ENCODE assay signal across 1 cellular context in the genomic region with DNA sequence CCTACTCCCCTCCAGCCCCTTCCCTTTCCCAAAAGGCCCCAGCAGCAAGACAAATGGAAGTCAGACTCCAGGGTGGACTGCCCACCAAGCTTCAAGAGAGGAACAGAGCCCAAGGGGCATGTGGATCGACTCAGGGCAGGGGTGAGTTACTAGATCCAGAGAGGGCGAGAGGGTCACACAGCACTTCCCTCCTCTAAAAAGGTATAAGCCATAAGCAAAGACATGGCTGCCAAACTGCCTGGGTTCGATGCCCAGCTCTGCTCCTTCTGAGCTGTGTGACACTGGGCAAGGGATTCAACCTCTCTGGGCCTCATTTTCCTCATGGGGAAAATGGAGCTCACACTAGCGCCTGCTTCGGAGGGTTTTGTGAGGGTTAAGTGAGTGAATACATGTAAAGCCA.
TF ChIP-seq lines count a peak whose summit lies in the region.

No MANE protein-coding gene starts in this region.

TF ChIP-seq in HepG2, 621 proteins besides CTCF, POLR2A, EP300 and RAD21:
- TF ChIP-seq ZMYM3 (CRISPR knock-in tag; IDR thresholded peaks at IDR 0.05): peak; percentile 75
- no peak for TF ChIP-seq ZNF350 (CRISPR knock-in tag; IDR thresholded peaks at IDR 0.05; ENCODE audit: borderline replicate concordance, low read depth)
- TF ChIP-seq, protein P1, sequence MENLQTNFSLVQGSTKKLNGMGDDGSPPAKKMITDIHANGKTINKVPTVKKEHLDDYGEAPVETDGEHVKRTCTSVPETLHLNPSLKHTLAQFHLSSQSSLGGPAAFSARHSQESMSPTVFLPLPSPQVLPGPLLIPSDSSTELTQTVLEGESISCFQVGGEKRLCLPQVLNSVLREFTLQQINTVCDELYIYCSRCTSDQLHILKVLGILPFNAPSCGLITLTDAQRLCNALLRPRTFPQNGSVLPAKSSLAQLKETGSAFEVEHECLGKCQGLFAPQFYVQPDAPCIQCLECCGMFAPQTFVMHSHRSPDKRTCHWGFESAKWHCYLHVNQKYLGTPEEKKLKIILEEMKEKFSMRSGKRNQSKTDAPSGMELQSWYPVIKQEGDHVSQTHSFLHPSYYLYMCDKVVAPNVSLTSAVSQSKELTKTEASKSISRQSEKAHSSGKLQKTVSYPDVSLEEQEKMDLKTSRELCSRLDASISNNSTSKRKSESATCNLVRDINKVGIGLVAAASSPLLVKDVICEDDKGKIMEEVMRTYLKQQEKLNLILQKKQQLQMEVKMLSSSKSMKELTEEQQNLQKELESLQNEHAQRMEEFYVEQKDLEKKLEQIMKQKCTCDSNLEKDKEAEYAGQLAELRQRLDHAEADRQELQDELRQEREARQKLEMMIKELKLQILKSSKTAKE (CRISPR knock-in tag; IDR thresholded peaks at IDR 0.05; ENCODE audit: borderline replicate concordance): no peak
- TF ChIP-seq ZNF737 (CRISPR knock-in tag; IDR thresholded peaks at IDR 0.05; ENCODE audit: borderline replicate concordance): no peak
- TF ChIP-seq, protein P2, sequence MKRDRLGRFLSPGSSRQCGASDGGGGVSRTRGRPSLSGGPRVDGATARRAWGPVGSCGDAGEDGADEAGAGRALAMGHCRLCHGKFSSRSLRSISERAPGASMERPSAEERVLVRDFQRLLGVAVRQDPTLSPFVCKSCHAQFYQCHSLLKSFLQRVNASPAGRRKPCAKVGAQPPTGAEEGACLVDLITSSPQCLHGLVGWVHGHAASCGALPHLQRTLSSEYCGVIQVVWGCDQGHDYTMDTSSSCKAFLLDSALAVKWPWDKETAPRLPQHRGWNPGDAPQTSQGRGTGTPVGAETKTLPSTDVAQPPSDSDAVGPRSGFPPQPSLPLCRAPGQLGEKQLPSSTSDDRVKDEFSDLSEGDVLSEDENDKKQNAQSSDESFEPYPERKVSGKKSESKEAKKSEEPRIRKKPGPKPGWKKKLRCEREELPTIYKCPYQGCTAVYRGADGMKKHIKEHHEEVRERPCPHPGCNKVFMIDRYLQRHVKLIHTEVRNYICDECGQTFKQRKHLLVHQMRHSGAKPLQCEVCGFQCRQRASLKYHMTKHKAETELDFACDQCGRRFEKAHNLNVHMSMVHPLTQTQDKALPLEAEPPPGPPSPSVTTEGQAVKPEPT (CRISPR knock-in tag; IDR thresholded peaks at IDR 0.05; ENCODE audit: low read depth): no peak
- TF ChIP-seq, protein P3, sequence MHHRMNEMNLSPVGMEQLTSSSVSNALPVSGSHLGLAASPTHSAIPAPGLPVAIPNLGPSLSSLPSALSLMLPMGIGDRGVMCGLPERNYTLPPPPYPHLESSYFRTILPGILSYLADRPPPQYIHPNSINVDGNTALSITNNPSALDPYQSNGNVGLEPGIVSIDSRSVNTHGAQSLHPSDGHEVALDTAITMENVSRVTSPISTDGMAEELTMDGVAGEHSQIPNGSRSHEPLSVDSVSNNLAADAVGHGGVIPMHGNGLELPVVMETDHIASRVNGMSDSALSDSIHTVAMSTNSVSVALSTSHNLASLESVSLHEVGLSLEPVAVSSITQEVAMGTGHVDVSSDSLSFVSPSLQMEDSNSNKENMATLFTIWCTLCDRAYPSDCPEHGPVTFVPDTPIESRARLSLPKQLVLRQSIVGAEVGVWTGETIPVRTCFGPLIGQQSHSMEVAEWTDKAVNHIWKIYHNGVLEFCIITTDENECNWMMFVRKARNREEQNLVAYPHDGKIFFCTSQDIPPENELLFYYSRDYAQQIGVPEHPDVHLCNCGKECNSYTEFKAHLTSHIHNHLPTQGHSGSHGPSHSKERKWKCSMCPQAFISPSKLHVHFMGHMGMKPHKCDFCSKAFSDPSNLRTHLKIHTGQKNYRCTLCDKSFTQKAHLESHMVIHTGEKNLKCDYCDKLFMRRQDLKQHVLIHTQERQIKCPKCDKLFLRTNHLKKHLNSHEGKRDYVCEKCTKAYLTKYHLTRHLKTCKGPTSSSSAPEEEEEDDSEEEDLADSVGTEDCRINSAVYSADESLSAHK (CRISPR knock-in tag; IDR thresholded peaks at IDR 0.05; ENCODE audit: borderline replicate concordance): no peak
- TF ChIP-seq, protein P4, sequence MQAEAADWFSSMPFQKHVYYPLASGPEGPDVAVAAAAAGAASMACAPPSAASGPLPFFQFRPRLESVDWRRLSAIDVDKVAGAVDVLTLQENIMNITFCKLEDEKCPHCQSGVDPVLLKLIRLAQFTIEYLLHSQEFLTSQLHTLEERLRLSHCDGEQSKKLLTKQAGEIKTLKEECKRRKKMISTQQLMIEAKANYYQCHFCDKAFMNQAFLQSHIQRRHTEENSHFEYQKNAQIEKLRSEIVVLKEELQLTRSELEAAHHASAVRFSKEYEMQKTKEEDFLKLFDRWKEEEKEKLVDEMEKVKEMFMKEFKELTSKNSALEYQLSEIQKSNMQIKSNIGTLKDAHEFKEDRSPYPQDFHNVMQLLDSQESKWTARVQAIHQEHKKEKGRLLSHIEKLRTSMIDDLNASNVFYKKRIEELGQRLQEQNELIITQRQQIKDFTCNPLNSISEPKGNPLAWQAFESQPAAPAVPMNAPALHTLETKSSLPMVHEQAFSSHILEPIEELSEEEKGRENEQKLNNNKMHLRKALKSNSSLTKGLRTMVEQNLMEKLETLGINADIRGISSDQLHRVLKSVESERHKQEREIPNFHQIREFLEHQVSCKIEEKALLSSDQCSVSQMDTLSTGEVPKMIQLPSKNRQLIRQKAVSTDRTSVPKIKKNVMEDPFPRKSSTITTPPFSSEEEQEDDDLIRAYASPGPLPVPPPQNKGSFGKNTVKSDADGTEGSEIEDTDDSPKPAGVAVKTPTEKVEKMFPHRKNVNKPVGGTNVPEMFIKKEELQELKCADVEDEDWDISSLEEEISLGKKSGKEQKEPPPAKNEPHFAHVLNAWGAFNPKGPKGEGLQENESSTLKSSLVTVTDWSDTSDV (CRISPR knock-in tag; IDR thresholded peaks at IDR 0.05): no peak
- peak; percentile 96 for TF ChIP-seq ZNF768 (CRISPR knock-in tag; IDR thresholded peaks at IDR 0.05)
- no peak for TF ChIP-seq ZNF496 (CRISPR knock-in tag; IDR thresholded peaks at IDR 0.05; ENCODE audit: insufficient replicate concordance)
